Comparison of ENCODE assay signal across 1 cellular context in the genomic region with DNA sequence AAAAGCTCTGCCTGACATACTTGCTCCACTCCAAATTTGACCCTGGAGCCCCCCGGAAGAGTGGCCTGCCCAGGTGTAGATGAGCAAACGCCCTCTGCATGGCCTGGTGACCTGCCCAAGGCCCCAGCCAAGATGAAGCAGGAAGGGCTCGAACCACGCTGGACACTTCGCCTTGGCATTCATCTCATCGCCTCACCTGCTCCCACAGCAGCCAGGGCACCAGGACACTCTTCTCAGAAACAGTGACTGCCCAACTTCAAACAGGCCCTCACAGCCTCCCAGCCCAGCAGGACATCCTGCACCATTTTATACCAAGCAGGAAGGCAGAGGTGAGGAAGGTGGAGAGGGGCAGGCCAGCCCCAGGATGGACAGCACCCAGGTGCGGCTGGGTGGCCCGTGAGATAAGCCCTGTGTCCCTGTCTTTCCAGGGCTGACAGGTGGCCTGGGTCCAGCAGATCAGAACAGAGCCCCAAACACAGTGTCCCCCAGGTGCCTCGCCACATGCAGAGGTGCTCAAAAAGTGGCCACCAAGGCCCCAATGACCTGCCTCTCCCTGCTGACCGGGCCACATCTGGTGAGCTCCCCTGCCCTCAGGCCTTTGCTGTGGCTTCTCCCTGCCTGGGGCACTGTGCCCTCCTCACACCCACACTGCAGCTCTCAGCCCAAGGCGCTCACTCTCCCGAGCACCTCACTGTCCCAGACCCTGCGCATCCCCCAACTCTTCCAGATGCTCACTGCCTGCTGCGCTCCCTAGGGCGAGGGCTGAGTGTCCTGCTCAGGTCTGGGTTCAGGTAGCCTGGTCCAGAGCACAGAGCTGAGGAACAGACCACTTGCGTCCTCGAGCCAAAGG.
TF ChIP-seq lines count a peak whose summit lies in the region.

No MANE protein-coding gene starts in this region.

TF ChIP-seq in WTC11, 78 proteins besides CTCF, POLR2A, EP300 and RAD21 (continued from another document):
- TF ChIP-seq ARID4B (CRISPR knock-in tag; IDR thresholded peaks at IDR 0.05; ENCODE audit: borderline replicate concordance) (no peak), HMGA2 (CRISPR knock-in tag; IDR thresholded peaks at IDR 0.05) (no peak), TP53 (CRISPR knock-in tag; IDR thresholded peaks at IDR 0.05) (no peak), ZNF121 (CRISPR knock-in tag; IDR thresholded peaks at IDR 0.05) (no peak), RORB (CRISPR knock-in tag; IDR thresholded peaks at IDR 0.05) (no peak), TEAD4 (CRISPR knock-in tag; IDR thresholded peaks at IDR 0.05) (no peak), IRF2 (CRISPR knock-in tag; IDR thresholded peaks at IDR 0.05; ENCODE audit: borderline replicate concordance, low read depth) (no peak), ATF6 (CRISPR knock-in tag; IDR thresholded peaks at IDR 0.05) (no peak)
- TF ChIP-seq, protein P1, sequence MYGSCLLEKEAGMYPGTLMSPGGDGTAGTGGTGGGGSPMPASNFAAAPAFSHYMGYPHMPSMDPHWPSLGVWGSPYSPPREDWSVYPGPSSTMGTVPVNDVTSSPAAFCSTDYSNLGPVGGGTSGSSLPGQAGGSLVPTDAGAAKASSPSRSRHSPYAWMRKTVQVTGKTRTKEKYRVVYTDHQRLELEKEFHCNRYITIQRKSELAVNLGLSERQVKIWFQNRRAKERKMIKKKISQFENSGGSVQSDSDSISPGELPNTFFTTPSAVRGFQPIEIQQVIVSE (CRISPR knock-in tag; IDR thresholded peaks at IDR 0.05; ENCODE audit: borderline replicate concordance), result no peak
- TF ChIP-seq, protein P2, sequence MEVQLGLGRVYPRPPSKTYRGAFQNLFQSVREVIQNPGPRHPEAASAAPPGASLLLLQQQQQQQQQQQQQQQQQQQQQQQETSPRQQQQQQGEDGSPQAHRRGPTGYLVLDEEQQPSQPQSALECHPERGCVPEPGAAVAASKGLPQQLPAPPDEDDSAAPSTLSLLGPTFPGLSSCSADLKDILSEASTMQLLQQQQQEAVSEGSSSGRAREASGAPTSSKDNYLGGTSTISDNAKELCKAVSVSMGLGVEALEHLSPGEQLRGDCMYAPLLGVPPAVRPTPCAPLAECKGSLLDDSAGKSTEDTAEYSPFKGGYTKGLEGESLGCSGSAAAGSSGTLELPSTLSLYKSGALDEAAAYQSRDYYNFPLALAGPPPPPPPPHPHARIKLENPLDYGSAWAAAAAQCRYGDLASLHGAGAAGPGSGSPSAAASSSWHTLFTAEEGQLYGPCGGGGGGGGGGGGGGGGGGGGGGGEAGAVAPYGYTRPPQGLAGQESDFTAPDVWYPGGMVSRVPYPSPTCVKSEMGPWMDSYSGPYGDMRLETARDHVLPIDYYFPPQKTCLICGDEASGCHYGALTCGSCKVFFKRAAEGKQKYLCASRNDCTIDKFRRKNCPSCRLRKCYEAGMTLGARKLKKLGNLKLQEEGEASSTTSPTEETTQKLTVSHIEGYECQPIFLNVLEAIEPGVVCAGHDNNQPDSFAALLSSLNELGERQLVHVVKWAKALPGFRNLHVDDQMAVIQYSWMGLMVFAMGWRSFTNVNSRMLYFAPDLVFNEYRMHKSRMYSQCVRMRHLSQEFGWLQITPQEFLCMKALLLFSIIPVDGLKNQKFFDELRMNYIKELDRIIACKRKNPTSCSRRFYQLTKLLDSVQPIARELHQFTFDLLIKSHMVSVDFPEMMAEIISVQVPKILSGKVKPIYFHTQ (CRISPR knock-in tag; IDR thresholded peaks at IDR 0.05), result no peak
